In genomic region chr16:65120811-65121721, GRCh38 we compare ENCODE assay signal across 8 cellular contexts. TPM values are rescaled to one million over a fixed set of nuclear protein-coding genes. Genes with fewer than 3 reads are reported as not detected.
DNase-seq lines count a peak whose midpoint lies in the region; ATAC-seq and TF ChIP-seq lines count a peak whose summit lies in the region.

No MANE protein-coding gene starts in this region.

- H3K4ac ChIP-seq in IMR-90 (ENCODE audit: low read depth, low read length) = peak overlapping the region; percentile 74

- TF ChIP-seq POLR2A in IMR-90 (IDR thresholded peaks at IDR 0.05; ENCODE audit: low read depth, low read length) (peak; percentile 44), testis (IDR thresholded peaks at IDR 0.05) (no peak)

- peak overlapping the region; percentile 94 for H3K9ac ChIP-seq in IMR-90 (ENCODE audit: low read depth, low read length)

- no TSS peak for BruUV-seq in IMR-90 (replicated peaks; lab: Mats Ljungman, UMichigan)

- H4K8ac ChIP-seq in IMR-90 (ENCODE audit: low read depth in 2 of 2, low read length in 2 of 2) = peak overlapping the region; percentile 19 to 38; a peak in 2 of 4 replicates

- intact Hi-C loops in IMR-90 (cut with micrococcal nuclease) = loop anchor here (5.0 to 10.0 kb wide), 9 partner anchors 191 to 1046 kb away; no protein-coding TSS in a partner anchor
- intact Hi-C loops in testis (cut with DNase I; ENCODE audit: low total_unique reads) = no loop called here

- no peak overlapping the region for H2BK20ac ChIP-seq in IMR-90 (ENCODE audit: low read depth, low read length)

- ATAC-seq in IMR-90 (ENCODE audit: low read depth) (no peak), T-helper 17 cell (no peak), HG02623 (IDR thresholded peaks at IDR 0.05; ENCODE audit: unreplicated experiment) (no peak)

- in situ Hi-C loops in IMR-90 (cut with MboI; ENCODE audit: low sequenced_read_pairs) = loop anchor here (5.0 to 25.0 kb wide), 4 partner anchors 684 to 1759 kb away; no protein-coding TSS in a partner anchor

- H3K18ac ChIP-seq in IMR-90 (ENCODE audit: low read depth, low read length) = peak overlapping the region; percentile 93

- DNase-seq in IMR-90 (peak; percentile 37), ecto neural progenitor cell (ENCODE audit: low spot score) (peak; percentile 63), medulla oblongata (ENCODE audit: extremely low spot score) (peak; percentile 29), testis (peak; percentile 35), GDM1 (lab: John Stamatoyannopoulos, UW) (no peak), T-helper 17 cell (no peak), NCI-H510A (lab: John Stamatoyannopoulos, UW) (no peak)

- no peak overlapping the region for H2BK15ac ChIP-seq in IMR-90 (ENCODE audit: low read depth, low read length)

- H3K27me3 ChIP-seq in IMR-90 (ENCODE audit: control insufficient read depth, insufficient read depth, low read length) = no peaks in the 10 kb centered on the region
- no peaks in the 10 kb centered on the region for H3K27me3 ChIP-seq in testis

- no peaks in the 10 kb centered on the region for H3K9me3 ChIP-seq in IMR-90 (ENCODE audit: control insufficient read depth, insufficient read depth, low read length)
- no peaks in the 10 kb centered on the region for H3K9me3 ChIP-seq in testis
- H3K9me3 ChIP-seq in T-helper 17 cell (ENCODE audit: control insufficient read depth, low read length, poor library complexity, severe bottlenecking) = no peaks in the 10 kb centered on the region

- H3K79me1 ChIP-seq in IMR-90 (ENCODE audit: low read depth in 1 of 2, low read length in 2 of 2) = peaks cover 10 to 41% of the 10 kb centered on the region in 2 experiments

- peaks cover 7% of the 10 kb centered on the region; the same call in 1 of the 2 replicates for H3K9me1 ChIP-seq in IMR-90 (ENCODE audit: insufficient read depth, low read length)

- H3K4me1 ChIP-seq in IMR-90 (ENCODE audit: control insufficient read depth, insufficient read depth, low read length) (peaks cover 8% of the 10 kb centered on the region), testis (peaks cover 17% of the 10 kb centered on the region)

- no peak for TF ChIP-seq RAD21 in IMR-90 (IDR thresholded peaks at IDR 0.05; ENCODE audit: low read length)

- peak overlapping the region; percentile 90 for H3K56ac ChIP-seq in IMR-90 (ENCODE audit: extremely low read depth, insufficient read depth, low read length)

- POLR2A ChIA-PET in IMR-90 (lab: Charles Lee; ENCODE audit: unreplicated experiment) = interaction anchor here (0.5 to 0.7 kb wide), 2 partner anchors 831 to 949 kb away, joined by 3 read pairs; no protein-coding TSS in a partner anchor

- H3K4me1 Mint-ChIP-seq in T-helper 17 cell = no peaks in the 10 kb centered on the region

- H4K5ac ChIP-seq in IMR-90 (ENCODE audit: low read depth, low read length) = peak overlapping the region; percentile 52

- TF ChIP-seq CTCF in IMR-90 (conservative IDR thresholded peaks at IDR 0.05; ENCODE audit: low read depth, low read length) (no peak), testis (IDR thresholded peaks at IDR 0.05) (no peak)

- H2AK5ac ChIP-seq in IMR-90 (ENCODE audit: low read depth, low read length) = peak overlapping the region; percentile 38

- peak overlapping the region; percentile 49 for H4K91ac ChIP-seq in IMR-90 (ENCODE audit: insufficient read depth, low read depth, low read length)

- CTCF ChIA-PET in IMR-90 (lab: Yijun Ruan, JAX) = interaction anchor here (0.6 to 1.1 kb wide), 3 partner anchors 24 to 1760 kb away, joined by 3 read pairs; no protein-coding TSS in a partner anchor

- H3K36me3 Mint-ChIP-seq in T-helper 17 cell (ENCODE audit: low read depth) = peaks cover 4% of the 10 kb centered on the region

- H3K4me2 ChIP-seq in IMR-90 (ENCODE audit: low read depth, low read length) = peak overlapping the region; percentile 99

- peak overlapping the region; percentile 96 for H2BK5ac ChIP-seq in IMR-90 (ENCODE audit: low read depth, low read length, poor library complexity, severe bottlenecking)

- H3K4me3 Mint-ChIP-seq in T-helper 17 cell = no peak overlapping the region

- H3K27ac ChIP-seq in IMR-90 (ENCODE audit: insufficient read depth, low read length) = peak overlapping the region; percentile 97
- peak overlapping the region; percentile 81 to 90 for H3K27ac ChIP-seq in testis

- peak overlapping the region; percentile 74 for H2BK120ac ChIP-seq in IMR-90 (ENCODE audit: low read depth, low read length)

- H2AK9ac ChIP-seq in IMR-90 (replicated peaks; ENCODE audit: low read depth, low read length, poor library complexity) = peak overlapping the region; percentile 92

- no peak overlapping the region for H3K27ac Mint-ChIP-seq in T-helper 17 cell

- H3K27me3 Mint-ChIP-seq in T-helper 17 cell = peaks cover 29% of the 10 kb centered on the region

- dilution Hi-C loops in IMR-90 (cut with HindIII; ENCODE audit: low sequenced_read_pairs, unreplicated experiment) = no loop called here

- H3K36me3 ChIP-seq in IMR-90 (ENCODE audit: control insufficient read depth, insufficient read depth, low read length) (peaks cover 1% of the 10 kb centered on the region), testis (ENCODE audit: low read depth, missing control alignments) (no peaks in the 10 kb centered on the region)

- peak overlapping the region; percentile 80 for H3K23ac ChIP-seq in IMR-90 (ENCODE audit: low read depth, low read length)

- H4K20me1 ChIP-seq in IMR-90 (ENCODE audit: insufficient read depth, low read length) = peaks cover 39% of the 10 kb centered on the region

- 0% methylated on average over 24 of the region's 70 CpGs; no CpG with 5 or more reads in 1 of the 2 experiments for WGBS in IMR-90 (ENCODE audit: extremely low coverage in 2 of 2, insufficient read length in 1 of 2), 2 experiments
- WGBS in testis, 2 donors = 0 to 1% methylated on average over 15 to 46 of the region's 70 CpGs

- H2AFZ ChIP-seq in IMR-90 (replicated peaks; ENCODE audit: low read length, poor library complexity) = peak overlapping the region; percentile 89

- H3K4me3 ChIP-seq in IMR-90 (ENCODE audit: insufficient read depth, low read depth, low read length) = peak overlapping the region; percentile 96
- H3K4me3 ChIP-seq in testis = peak overlapping the region; percentile 61 to 78

- peak overlapping the region; percentile 88 for H3K14ac ChIP-seq in IMR-90 (replicated peaks; ENCODE audit: low read depth, low read length)

TF ChIP-seq in IMR-90, 13 proteins besides CTCF, POLR2A, EP300 and RAD21:
- no peak for TF ChIP-seq RFX5 (IDR thresholded peaks at IDR 0.05; ENCODE audit: low read depth, low read length)
- no peak for TF ChIP-seq USF2 (IDR thresholded peaks at IDR 0.05; ENCODE audit: low read depth, low read length)
- TF ChIP-seq MXI1 (IDR thresholded peaks at IDR 0.05; ENCODE audit: borderline replicate concordance, low read depth, low read length) = no peak
- no peak for TF ChIP-seq BHLHE40 (IDR thresholded peaks at IDR 0.05; ENCODE audit: low read depth, low read length)
- no peak for TF ChIP-seq CHD1 (IDR thresholded peaks at IDR 0.05; ENCODE audit: low read depth, low read length)
- no peak for TF ChIP-seq NFE2L2 (IDR thresholded peaks at IDR 0.05; ENCODE audit: low read depth, low read length)
- TF ChIP-seq MAFK (IDR thresholded peaks at IDR 0.05; ENCODE audit: low read depth, low read length) = no peak
- no peak for TF ChIP-seq CEBPB (IDR thresholded peaks at IDR 0.05; ENCODE audit: low read depth, low read length)
- no peak for TF ChIP-seq MAZ (IDR thresholded peaks at IDR 0.05; ENCODE audit: borderline replicate concordance, low read depth, low read length)
- TF ChIP-seq ELK1 (IDR thresholded peaks at IDR 0.05; ENCODE audit: borderline replicate concordance, low read depth, low read length) = no peak
- TF ChIP-seq FOS (IDR thresholded peaks at IDR 0.05; ENCODE audit: low read depth, low read length) = no peak
- no peak for TF ChIP-seq SMC3 (IDR thresholded peaks at IDR 0.05; ENCODE audit: low read depth, low read length)
- no peak for TF ChIP-seq RCOR1 (IDR thresholded peaks at IDR 0.05; ENCODE audit: insufficient replicate concordance, low read length)

RNA-seq across cellular contexts. Expression of gene CDH11, which starts 0.8 kb away (rescaled TPM):
- total RNA-seq in IMR-90 (2012; rRNA removed) (395 and 601 TPM in 2 replicates), testis (10 to 100 TPM; 24.0 to 32.8 TPM), T-helper 17 cell (not detected)
- polyA plus RNA-seq in IMR-90 (2012; rRNA removed) (235 and 266 TPM in 2 replicates), testis (ENCODE audit: insufficient read depth, low read depth, low replicate concordance) (32.5 TPM)
- 335 and 358 TPM in 2 replicates for polyA plus RNA-seq in IMR-90 (2012; cell fraction: cytosol; rRNA removed)
- 145 and 223 TPM in 2 replicates for polyA plus RNA-seq in IMR-90 (2012; cell fraction: nucleus; rRNA removed; ENCODE audit: low replicate concordance)

Comparison
In these comparisons a context has a peak if more than half of its experiments do, and no peak if none do; other contexts are left out.
1. DNase-seq: peak in IMR-90 (single experiment), ecto neural progenitor cell (single experiment), medulla oblongata (single experiment) and testis (single experiment); none in GDM1 (single experiment), T-helper 17 cell (0 of 3) and NCI-H510A (single experiment).
2. RNA of gene CDH11, which starts 0.8 kb away (total RNA-seq): 395 to 601 TPM in IMR-90 and 24.0 to 32.8 TPM in testis; not detected in T-helper 17 cell; every median in the first group is over 10 times any median in the second.